1 cellular context compared by ENCODE assay signal in genomic region chr2:121490734-121491133, GRCh38.
TF ChIP-seq lines count a peak whose summit lies in the region.

No MANE protein-coding gene starts in this region.

TF ChIP-seq in H1, 55 proteins besides CTCF, POLR2A, EP300 and RAD21 (continued from another document):
- TF ChIP-seq CHD7 (IDR thresholded peaks at IDR 0.05; ENCODE audit: insufficient replicate concordance, low read length), result no peak
- TF ChIP-seq NANOG (IDR thresholded peaks at IDR 0.05; ENCODE audit: insufficient read depth, low read depth, low read length, poor library complexity, severe bottlenecking), result no peak
- no peak for TF ChIP-seq SRF (IDR thresholded peaks at IDR 0.05; ENCODE audit: low read depth, low read length)
- no peak for TF ChIP-seq CHD1 (IDR thresholded peaks at IDR 0.05; ENCODE audit: low read depth, low read length)
- no peak for TF ChIP-seq ATF3 (IDR thresholded peaks at IDR 0.05; ENCODE audit: insufficient read depth, low read depth, low read length)
